10 cellular contexts compared by ENCODE assay signal in genomic region chr4:185513489-185514181, GRCh38. TPM values are rescaled to one million over a fixed set of nuclear protein-coding genes. Genes with fewer than 3 reads are reported as not detected.
DNase-seq lines count a peak whose midpoint lies in the region; ATAC-seq and TF ChIP-seq lines count a peak whose summit lies in the region.
"Had no signal": no experiment of that assay in that cellular context is flagged by ENCODE, and none has a peak within 500 bp of the region (broad histone marks: within the 10 kb centered on the region; RNA-seq: fewer than 3 reads in every experiment).

No MANE protein-coding gene starts in this region.

- no peaks in the 10 kb centered on the region for H3K36me3 ChIP-seq in adipocyte (ENCODE audit: control insufficient read depth, insufficient read depth, low read length, severe bottlenecking)
- H3K36me3 ChIP-seq in uterus, result no peaks in the 10 kb centered on the region

- no peak for TF ChIP-seq CTCF in uterus (IDR thresholded peaks at IDR 0.05)

- ATAC-seq in Right ventricle myocardium inferior, result peak; percentile 85

- intact Hi-C loops in Right ventricle myocardium inferior (cut with DNase I) (no loop called here), cardiac septum (cut with DNase I) (loop anchor here (5.0 kb wide), 1 partner anchor 41 kb away; the partner anchor contains the start of gene CCDC110), uterus (cut with DNase I; ENCODE audit: low total_unique reads) (no loop called here)

- H3K27me3 ChIP-seq in adipocyte (replicated peaks; ENCODE audit: control insufficient read depth, insufficient read depth, low read length) (no peaks in the 10 kb centered on the region), uterus (no peaks in the 10 kb centered on the region)

- peak overlapping the region; percentile 34 to 57 for H3K27ac ChIP-seq in uterus

- H3K9me3 ChIP-seq in adipocyte (ENCODE audit: control insufficient read depth, low read length) (no peaks in the 10 kb centered on the region), uterus (no peaks in the 10 kb centered on the region)

- no peak for DNase-seq in Right ventricle myocardium inferior (ENCODE audit: missing footprints)
- DNase-seq in cardiac septum (ENCODE audit: low spot score), result no peak
- DNase-seq in adipocyte (ENCODE audit: low read depth), result peak; percentile 7
- peak; percentile 97 for DNase-seq in iris pigment epithelial cell (ENCODE audit: low read depth)
- peak in 1 of 2 donors; percentile 45 for DNase-seq in uterus
- DNase-seq in NCI-H345 (lab: John Stamatoyannopoulos, UW), result no peak
- DNase-seq in germinal center (ENCODE audit: low spot score), result no peak
- no peak for DNase-seq in DMS153 (lab: John Stamatoyannopoulos, UW)
- DNase-seq: NCI-H69, nephron progenitor cell had no signal

- peaks cover 10% of the 10 kb centered on the region for H3K4me1 ChIP-seq in adipocyte (ENCODE audit: control insufficient read depth, insufficient read depth, low read length)
- no peaks in the 10 kb centered on the region for H3K4me1 ChIP-seq in uterus

- no peak overlapping the region for H3K9ac ChIP-seq in adipocyte (ENCODE audit: low read length)

- no peak overlapping the region for H3K4me3 ChIP-seq in adipocyte (ENCODE audit: low read length)
- no peak overlapping the region for H3K4me3 ChIP-seq in uterus

- no peak for TF ChIP-seq POLR2A in uterus (IDR thresholded peaks at IDR 0.05)

RNA-seq across cellular contexts. Expression of gene PDLIM3, which starts 21.7 kb away (rescaled TPM):
- total RNA-seq in Right ventricle myocardium inferior (281 TPM), cardiac septum (265 TPM), uterus (100 to 1,000 TPM; 131 to 771 (median 450) TPM)

RNA-seq across cellular contexts. Expression of gene CCDC110, which starts 42.1 kb away (rescaled TPM):
- total RNA-seq in Right ventricle myocardium inferior (1.0 TPM), cardiac septum (0.67 TPM), uterus (1 to 10 TPM in 2 of 4 donors, under 1 TPM in 1, not detected in 1; 0.29 to 2.6 (median 2.1) TPM)

Comparison
In these comparisons a context has a peak if more than half of its experiments do, and no peak if none do; other contexts are left out.
1. DNase-seq: peak in adipocyte (single experiment) and iris pigment epithelial cell (single experiment); none in Right ventricle myocardium inferior (single experiment), cardiac septum (single experiment), NCI-H345 (single experiment), germinal center (single experiment) and DMS153 (single experiment).